Comparison of ENCODE assay signal across 8 cellular contexts in the genomic region with DNA sequence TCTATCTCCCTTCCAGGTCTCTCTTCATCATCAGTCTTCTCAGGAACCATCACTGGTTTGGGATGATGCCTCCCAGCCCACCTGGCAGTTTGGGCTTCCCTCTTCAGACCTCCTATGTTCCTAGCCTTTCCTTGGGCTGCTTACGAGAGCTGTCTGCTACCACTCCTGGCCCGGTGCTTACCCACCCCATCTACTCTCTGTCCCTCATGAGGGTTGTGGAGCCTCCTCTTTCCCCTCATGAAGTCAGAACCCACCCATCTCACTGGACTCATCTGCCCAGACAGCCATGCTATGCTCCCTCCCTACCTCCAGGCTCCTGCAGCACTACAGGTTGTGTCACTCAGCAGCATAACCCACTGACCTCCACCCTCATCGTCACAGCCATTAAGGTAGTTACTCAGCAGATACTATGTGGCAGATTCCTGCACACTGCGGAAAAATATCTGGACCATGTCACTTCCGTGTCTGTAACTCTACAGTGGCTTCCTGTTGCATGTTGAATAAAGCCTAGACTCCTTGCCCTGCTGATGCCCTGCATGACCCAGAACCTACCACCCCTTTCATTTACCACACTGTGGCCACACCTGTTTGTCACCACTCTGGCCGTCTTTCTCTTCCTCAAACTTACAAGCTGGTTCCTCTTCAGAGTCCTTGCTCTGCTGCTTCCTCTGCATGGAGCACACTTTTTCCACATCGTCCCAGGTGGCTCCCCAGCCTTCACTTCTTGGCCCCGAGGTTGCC. TPM values are rescaled to one million over a fixed set of nuclear protein-coding genes. Genes with fewer than 3 reads are reported as not detected.
DNase-seq lines count a peak whose midpoint lies in the region; ATAC-seq and TF ChIP-seq lines count a peak whose summit lies in the region.

No MANE protein-coding gene starts in this region.

- peak; percentile 66 for ATAC-seq in GM18520 (IDR thresholded peaks at IDR 0.05; ENCODE audit: unreplicated experiment)
- peak; percentile 45 for ATAC-seq in HG02642 (IDR thresholded peaks at IDR 0.05; ENCODE audit: poor library complexity, unreplicated experiment)
- no peak for ATAC-seq in PC-3

- no peak overlapping the region for H3K4me3 ChIP-seq in PC-3 (ENCODE audit: low read length)

- H3K4me1 ChIP-seq in PC-3 (ENCODE audit: insufficient read depth, low read length), result peaks cover 39% of the 10 kb centered on the region

- POLR2A ChIA-PET in PC-3 (lab: Charles Lee; ENCODE audit: unreplicated experiment), result no interaction called here

- H2AFZ ChIP-seq in PC-3 (ENCODE audit: low read length), result no peak overlapping the region

- peaks cover 17% of the 10 kb centered on the region for H3K36me3 ChIP-seq in PC-3 (ENCODE audit: low read depth, low read length)

- H3F3A ChIP-seq in PC-3 (ENCODE audit: low read length, unreplicated experiment), result no peaks in the 10 kb centered on the region

- DNase-seq in PC-3 (no peak), germinal center (ENCODE audit: low spot score) (peak; percentile 82), NCI-H526 treated with DMSO at 0.1 percent for 48 hours (lab: John Stamatoyannopoulos, UW) (no peak), HT-29 (ENCODE audit: low spot score) (no peak), NCI-H2081 (lab: John Stamatoyannopoulos, UW) (no peak), D341Med (ENCODE audit: low spot score) (no peak)

- no peak overlapping the region for H3K9ac ChIP-seq in PC-3 (ENCODE audit: low read length)

- H3K4me2 ChIP-seq in PC-3 (ENCODE audit: low read length), result peak overlapping the region; percentile 91

- intact Hi-C loops in PC-3 (cut with micrococcal nuclease), result no loop called here

- no peaks in the 10 kb centered on the region for H3K9me3 ChIP-seq in PC-3 (ENCODE audit: low read length)

- H3K79me2 ChIP-seq in PC-3 (ENCODE audit: low read length), result peaks cover 57% of the 10 kb centered on the region

- CTCF ChIA-PET in PC-3 (lab: Charles Lee), result no interaction called here

- no TSS peak for BruUV-seq in PC-3 (replicated peaks; lab: Mats Ljungman, UMichigan)

- H3K27me3 ChIP-seq in PC-3 (ENCODE audit: low read length), result no peaks in the 10 kb centered on the region

- TF ChIP-seq CTCF in PC-3 (conservative IDR thresholded peaks at IDR 0.05; ENCODE audit: low read depth, low read length), result no peak

- peaks cover 28% of the 10 kb centered on the region; the same call in 1 of the 2 replicates for H4K20me1 ChIP-seq in PC-3 (ENCODE audit: low read length)

- H3K27ac ChIP-seq in PC-3 (ENCODE audit: low read length), result no peak overlapping the region

- H3K9me2 ChIP-seq in PC-3 (replicated peaks; ENCODE audit: low read length), result no peaks in the 10 kb centered on the region

RNA-seq across cellular contexts. Expression of gene DBNL, which starts 2.0 kb away (rescaled TPM):
- total RNA-seq in PC-3 (2014; rRNA removed), result 108 and 152 TPM in 2 replicates
- total RNA-seq in HT-29 (2014; rRNA removed; shearing (Covaris generic)), result 184 and 203 TPM in 2 replicates

RNA-seq across cellular contexts. Expression of gene PGAM2, which starts 18.9 kb away (rescaled TPM):
- total RNA-seq in PC-3 (2014; rRNA removed), result 0.35 and 0.95 TPM in 2 replicates
- total RNA-seq in HT-29 (2014; rRNA removed; shearing (Covaris generic)), result 0.56 TPM in 1 of 2 replicates, not detected in the other

RNA-seq across cellular contexts. Expression of gene POLM, which starts 35.8 kb away (rescaled TPM):
- 19.6 and 21.2 TPM in 2 replicates for total RNA-seq in PC-3 (2014; rRNA removed)
- total RNA-seq in HT-29 (2014; rRNA removed; shearing (Covaris generic)), result 20.0 and 22.9 TPM in 2 replicates

RNA-seq across cellular contexts. Expression of gene SPDYE1, which starts 48.8 kb away (rescaled TPM):
- total RNA-seq in PC-3 (2014; rRNA removed), result not detected in 2 replicates
- total RNA-seq in HT-29 (2014; rRNA removed; shearing (Covaris generic)), result not detected in 2 replicates

RNA-seq across cellular contexts. Expression of gene AEBP1, which starts 57.7 kb away (rescaled TPM):
- not detected in 2 replicates for total RNA-seq in PC-3 (2014; rRNA removed)
- not detected in 2 replicates for total RNA-seq in HT-29 (2014; rRNA removed; shearing (Covaris generic))
